In the genomic region with DNA sequence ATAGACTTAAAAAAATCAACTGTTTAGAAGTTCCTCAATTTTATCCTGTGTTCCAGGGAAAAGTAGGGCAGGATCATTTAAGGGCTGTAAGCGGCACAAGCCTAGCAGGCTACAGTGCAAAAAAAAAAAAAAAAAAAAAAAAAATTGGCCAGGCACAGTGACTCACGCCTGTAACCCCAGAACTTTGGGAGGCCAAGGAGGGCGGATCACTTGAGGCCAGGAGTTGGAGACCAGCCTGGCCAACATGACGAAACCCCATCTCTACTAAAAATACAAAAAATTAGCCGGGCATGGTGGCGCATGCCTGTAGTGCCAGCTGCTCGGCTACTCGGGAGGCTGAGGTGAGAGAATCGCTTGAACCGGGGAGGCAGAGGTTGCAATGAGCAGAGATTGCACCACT, we compare ENCODE assay signal across 5 cellular contexts. TPM values are rescaled to one million over a fixed set of nuclear protein-coding genes. Genes with fewer than 3 reads are reported as not detected.
"Had no signal": no experiment of that assay in that cellular context is flagged by ENCODE, and none has a peak within 500 bp of the region (broad histone marks: within the 10 kb centered on the region; RNA-seq: fewer than 3 reads in every experiment).

No MANE protein-coding gene starts in this region.

RNA-seq across cellular contexts. Expression of a gene that starts 28.1 kb away (rescaled TPM):
- total RNA-seq: kidney epithelial cell; left ventricle myocardium inferior; mononuclear cell; natural killer cell treated with Interleukin-12 subunit alpha and Interleukin-12 subunit beta and Interleukin-15 and Interleukin-18, amount 100 ng/mL, for 72 hours had no signal
- polyA plus RNA-seq: naive thymus-derived CD4-positive, alpha-beta T cell had no signal
